In genomic region chr1:47491341-47491753, GRCh38 we compare ENCODE assay signal across 14 cellular contexts. TPM values are rescaled to one million over a fixed set of nuclear protein-coding genes. Genes with fewer than 3 reads are reported as not detected.
"Had no signal": no experiment of that assay in that cellular context is flagged by ENCODE, and none has a peak within 500 bp of the region (broad histone marks: within the 10 kb centered on the region; RNA-seq: fewer than 3 reads in every experiment).

No MANE protein-coding gene starts in this region.

- H3K27ac ChIP-seq: ascending aorta, foreskin keratinocyte, parathyroid adenoma had no signal

- H3K36me3 ChIP-seq: ascending aorta had no signal

- H3K9ac ChIP-seq: parathyroid adenoma had no signal

- ATAC-seq: activated T-cell treated with anti-CD3 and anti-CD28 coated beads, Interleukin-2, amount 50 U/mL, for 72 hours; foreskin keratinocyte had no signal

- H3K27me3 ChIP-seq: ascending aorta had no signal

- H3K79me2 ChIP-seq: parathyroid adenoma had no signal

- DNase-seq: activated CD4-positive, alpha-beta memory T cell treated with anti-CD3 and anti-CD28 coated beads for 36 hours; activated CD4-positive, CD25-positive, alpha-beta regulatory T cell treated with anti-CD3 and anti-CD28 coated beads, Interleukin-2, amount 50 U/mL, for 72 hours; activated CD8-positive, alpha-beta memory T cell treated with anti-CD3 and anti-CD28 coated beads, Interleukin-2, amount 50 U/mL, for 4 hours; activated naive CD8-positive, alpha-beta T cell treated with anti-CD3 and anti-CD28 coated beads, Interleukin-2, amount 10 ng/mL, durations not matched to agents 7 days and 5 days; activated T-cell treated with anti-CD3 and anti-CD28 coated beads, Interleukin-2, amount 50 U/mL, for 72 hours; foreskin keratinocyte; head of caudate nucleus; right cardiac atrium; stimulated activated CD4-positive, alpha-beta T cell treated with anti-CD3 and anti-CD28 coated beads, Interleukin-2, amount 100 ng/mL, for 24 hours; stimulated activated naive CD4-positive, alpha-beta T cell; trophoblast cell had no signal

- H3K4me3 ChIP-seq: ascending aorta had no signal

- H3K4me1 ChIP-seq: ascending aorta, foreskin keratinocyte, parathyroid adenoma had no signal

- H2AFZ ChIP-seq: parathyroid adenoma had no signal

- H3K9me3 ChIP-seq: ascending aorta had no signal

RNA-seq across cellular contexts. Expression of gene FOXD2, which starts 53.5 kb away (rescaled TPM):
- total RNA-seq: bronchial epithelial cell had no signal
